Comparison of ENCODE assay signal across 8 cellular contexts in the genomic region with DNA sequence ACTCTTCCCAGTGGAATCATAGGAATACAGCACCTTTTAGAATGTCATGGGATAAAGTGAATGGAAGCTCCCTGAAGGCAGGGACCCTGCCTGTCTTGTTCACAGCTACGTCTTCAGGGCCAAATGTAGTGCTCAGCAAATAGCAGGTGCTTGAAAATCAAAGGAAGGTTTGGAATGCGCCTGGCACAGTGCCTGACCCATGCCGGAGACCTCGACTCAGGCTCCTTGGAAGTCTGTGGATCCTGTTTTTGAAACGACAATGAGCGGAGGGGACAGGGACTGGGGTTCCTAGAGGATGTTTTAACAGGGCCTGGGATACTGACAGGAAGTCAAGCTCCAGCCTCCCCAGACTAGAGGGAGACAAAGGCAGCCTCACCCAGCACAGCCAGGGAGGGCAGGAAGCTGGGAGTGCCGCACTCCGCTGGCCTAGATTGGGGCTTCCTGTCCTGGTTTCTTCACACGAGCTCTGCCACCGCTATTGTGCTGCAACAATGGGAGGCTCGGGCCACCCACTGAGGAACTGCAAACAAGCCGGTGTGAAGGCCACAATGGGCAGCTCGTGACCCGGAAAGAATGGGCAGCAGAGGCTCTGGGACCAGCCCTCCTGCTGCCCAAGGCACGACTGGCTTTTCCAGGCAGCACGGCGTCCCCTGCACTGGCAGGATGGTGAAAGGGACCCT.
DNase-seq lines count a peak whose midpoint lies in the region; ATAC-seq and TF ChIP-seq lines count a peak whose summit lies in the region.

No MANE protein-coding gene starts in this region.

- peaks cover 75% of the 10 kb centered on the region for H3K36me3 Mint-ChIP-seq in endothelial cell (ENCODE audit: low read depth, unreplicated experiment)
- peaks cover 27% of the 10 kb centered on the region for H3K36me3 Mint-ChIP-seq in neural progenitor cell

- H3K27me3 Mint-ChIP-seq in endothelial cell (ENCODE audit: unreplicated experiment), result peaks cover 34% of the 10 kb centered on the region
- H3K27me3 Mint-ChIP-seq in neural progenitor cell (ENCODE audit: insufficient read depth, low read depth), result peaks cover 6% of the 10 kb centered on the region

- H2AFZ ChIP-seq in neural progenitor cell (replicated peaks), result no peak overlapping the region

- DNase-seq in NCI-H2107 treated with DMSO at 0.1 percent for 48 hours (lab: John Stamatoyannopoulos, UW; ENCODE audit: unreplicated experiment) (peak; percentile 65), NCI-H2107 (lab: John Stamatoyannopoulos, UW) (no peak), UCSD-AML1 (lab: John Stamatoyannopoulos, UW; ENCODE audit: unreplicated experiment) (peak; percentile 80), endothelial cell (ENCODE audit: low spot score) (peak; percentile 77), neural progenitor cell (ENCODE audit: low spot score) (peak; percentile 95), ovary (no peak), SK-N-DZ (ENCODE audit: low spot score) (no peak)

- peaks cover 75% of the 10 kb centered on the region for H4K20me1 ChIP-seq in neural progenitor cell (ENCODE audit: low read depth)

- TF ChIP-seq POLR2A in ovary (IDR thresholded peaks at IDR 0.05), result no peak

- peak overlapping the region; percentile 62 for H3K4me2 ChIP-seq in neural progenitor cell

- intact Hi-C loops in ovary (cut with DNase I), result no loop called here

- no peaks in the 10 kb centered on the region for H3K9me3 Mint-ChIP-seq in endothelial cell (ENCODE audit: unreplicated experiment)
- peaks cover 9% of the 10 kb centered on the region for H3K9me3 Mint-ChIP-seq in neural progenitor cell

- H3K27me3 ChIP-seq in neural progenitor cell (peaks cover 97% of the 10 kb centered on the region), ovary (no peaks in the 10 kb centered on the region)

- H3K9ac ChIP-seq in neural progenitor cell, result no peak overlapping the region

- H3K27ac Mint-ChIP-seq in endothelial cell (ENCODE audit: unreplicated experiment) (peak overlapping the region; percentile 99), neural progenitor cell (peak overlapping the region; percentile 80)

- H3K4me3 Mint-ChIP-seq in endothelial cell (ENCODE audit: unreplicated experiment) (no peak overlapping the region), neural progenitor cell (peak overlapping the region; percentile 69)

- H3K4me3 ChIP-seq in neural progenitor cell (no peak overlapping the region), ovary (no peak overlapping the region)

- H3K27ac ChIP-seq in neural progenitor cell (no peak overlapping the region), ovary (no peak overlapping the region)

- no peak for TF ChIP-seq EP300 in ovary (IDR thresholded peaks at IDR 0.05)

- H3K9me3 ChIP-seq in neural progenitor cell (ENCODE audit: low read depth) (peaks cover 6% of the 10 kb centered on the region), ovary (no peaks in the 10 kb centered on the region)

- no peaks in the 10 kb centered on the region for H3K79me2 ChIP-seq in neural progenitor cell (ENCODE audit: low read depth)

- H3F3A ChIP-seq in neural progenitor cell (ENCODE audit: low read depth), result peaks cover 17% of the 10 kb centered on the region

- H3K36me3 ChIP-seq in neural progenitor cell, result no peaks in the 10 kb centered on the region
- no peaks in the 10 kb centered on the region for H3K36me3 ChIP-seq in ovary

- peaks cover 11% of the 10 kb centered on the region for H3K4me1 ChIP-seq in neural progenitor cell
- peaks cover 3% of the 10 kb centered on the region for H3K4me1 ChIP-seq in ovary (ENCODE audit: insufficient read depth)

- peaks cover 81% of the 10 kb centered on the region for H3K4me1 Mint-ChIP-seq in endothelial cell (ENCODE audit: unreplicated experiment)
- peaks cover 72% of the 10 kb centered on the region for H3K4me1 Mint-ChIP-seq in neural progenitor cell

- ATAC-seq in GM21825 (IDR thresholded peaks at IDR 0.05; ENCODE audit: unreplicated experiment), result no peak

- WGBS in ovary, 3 donors, result 42 to 57% (median 56%) methylated on average over 17 of the region's 17 CpGs

- no peak for TF ChIP-seq CTCF in endothelial cell (IDR thresholded peaks at IDR 0.05; ENCODE audit: unreplicated experiment)
- no peak for TF ChIP-seq CTCF in neural progenitor cell (IDR thresholded peaks at IDR 0.05)
- TF ChIP-seq CTCF in ovary (IDR thresholded peaks at IDR 0.05), result no peak

Comparison
In these comparisons a context has a peak if more than half of its experiments do, and no peak if none do; other contexts are left out.
1. DNase-seq: peak in NCI-H2107 treated with DMSO at 0.1 percent for 48 hours (single experiment), UCSD-AML1 (single experiment), endothelial cell (single experiment) and neural progenitor cell (single experiment); none in NCI-H2107 (single experiment), ovary (0 of 5) and SK-N-DZ (single experiment).